ENCODE assay signal across 1 cellular context in genomic region chr14:83300454-83301064, GRCh38.
TF ChIP-seq lines count a peak whose summit lies in the region.

No MANE protein-coding gene starts in this region.

TF ChIP-seq in K562, 482 proteins besides CTCF, POLR2A, EP300 and RAD21 (continued from another document):
- 0 out of 2 replicates have a peak, but pooled peaks have one; percentile 7 for TF ChIP-seq DEAF1 (CRISPR knock-in tag; IDR thresholded peaks at IDR 0.05)
